In the genomic region with DNA sequence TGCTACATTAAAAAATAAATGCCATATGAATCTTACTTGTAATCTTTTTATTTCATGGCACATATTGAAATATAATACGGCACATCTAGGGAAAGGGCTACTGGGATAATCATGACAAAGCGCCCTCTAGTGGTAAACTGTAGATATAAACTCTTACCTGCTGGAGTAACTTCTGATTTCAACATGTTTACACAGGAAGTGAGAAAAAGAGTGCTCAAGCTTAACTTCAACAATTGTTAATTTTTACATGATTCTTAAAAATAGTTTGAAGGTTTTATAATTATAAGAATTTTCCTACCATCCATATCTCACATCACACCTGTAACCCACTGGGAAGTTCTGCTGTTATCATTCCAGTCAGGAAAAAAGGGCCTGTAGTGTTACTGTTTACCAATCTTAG, we compare ENCODE assay signal across 8 cellular contexts. TPM values are rescaled to one million over a fixed set of nuclear protein-coding genes. Genes with fewer than 3 reads are reported as not detected.
DNase-seq lines count a peak whose midpoint lies in the region; ATAC-seq, FAIRE-seq and TF ChIP-seq lines count a peak whose summit lies in the region.

No MANE protein-coding gene starts in this region.

- H3K4me2 ChIP-seq in GM12878 (ENCODE audit: control insufficient read depth, insufficient read depth), result no peak overlapping the region

- peak; percentile 74 for TF ChIP-seq RAD21 in GM12878 (IDR thresholded peaks at IDR 0.05; ENCODE audit: insufficient read depth, low read depth, low read length)

- DNase-seq in heart left ventricle, result no peak
- DNase-seq in left ventricle myocardium superior, result no peak
- DNase-seq in HPDE6-E6E7 (ENCODE audit: extremely low spot score), result peak; percentile 32
- DNase-seq in NCI-H748 treated with DMSO at 0.1 percent for 48 hours (lab: John Stamatoyannopoulos, UW), result peak; percentile 91
- peak; percentile 31 for DNase-seq in GM12878 (ENCODE audit: low read depth, low spot score)
- DNase-seq in kidney glomerular epithelial cell (lab: John Stamatoyannopoulos, UW), result peak; percentile 64
- DNase-seq in urothelium cell line (ENCODE audit: low spot score), result peak; percentile 63

- intact Hi-C loops in heart left ventricle (cut with DNase I), result loop anchor here in 2 of 10 donors (5.0 to 10.0 kb wide), 2 partner anchors 84 to 606 kb away; partner anchors contain the start of gene SAMD9L (in 1 of the 2)
- intact Hi-C loops in left ventricle myocardium superior (cut with micrococcal nuclease), result no loop called here
- intact Hi-C loops in GM12878 (cut with micrococcal nuclease; ENCODE audit: unreplicated experiment), result loop anchor here (1.0 to 5.0 kb wide), 3 partner anchors 51 to 136 kb away; partner anchors contain the start of gene SAMD9L

- 0 to 1% (median 1%) methylated on average over 2 of the region's 2 CpGs for WGBS in heart left ventricle, 4 donors
- WGBS in GM12878 (ENCODE audit: insufficient coverage, insufficient replicate concordance, low lambda C conversion rate, missing lambda C conversion rate), result 0% methylated on average over 2 of the region's 2 CpGs

- H3K9ac ChIP-seq in GM12878 (ENCODE audit: control insufficient read depth, insufficient read depth, low read length), result no peak overlapping the region

- BruUV-seq in GM12878 (replicated peaks; lab: Mats Ljungman, UMichigan), result no TSS peak

- H2AFZ ChIP-seq in GM12878 (ENCODE audit: control insufficient read depth, low read depth, low read length), result peak overlapping the region; percentile 59

- no peaks in the 10 kb centered on the region for H3K36me3 ChIP-seq in heart left ventricle
- no peaks in the 10 kb centered on the region for H3K36me3 ChIP-seq in GM12878 (ENCODE audit: control insufficient read depth in 2 of 2, insufficient read depth in 2 of 2, low read length in 1 of 2)

- H3K4me1 ChIP-seq in heart left ventricle (peaks cover 0 to 21% (median 7%) of the 10 kb centered on the region in 12 donors), GM12878 (ENCODE audit: control insufficient read depth, insufficient read depth, low read length) (0 out of 2 replicates have a peak, but pooled peaks cover under 1% of the 10 kb centered on the region)

- H3K27ac ChIP-seq in heart left ventricle, result no peak overlapping the region
- H3K27ac ChIP-seq in GM12878 (ENCODE audit: control insufficient read depth, insufficient read depth), result no peak overlapping the region

- ATAC-seq in heart left ventricle, result no peak
- ATAC-seq in left ventricle myocardium superior, result no peak
- ATAC-seq in GM12878, result peak; percentile 34
- ATAC-seq in esophagus mucosa, result no peak

- POLR2A ChIA-PET in GM12878 (lab: Charles Lee), result interaction anchor here (0.9 to 1.2 kb wide), 2 partner anchors 83 to 111 kb away, joined by 3 read pairs; partner anchors contain the start of gene SAMD9

- peak; percentile 58 to 88 (median 79) for TF ChIP-seq CTCF in heart left ventricle (IDR thresholded peaks at IDR 0.05)
- TF ChIP-seq CTCF in GM12878 (IDR thresholded peaks at IDR 0.05 in 2 of 3, conservative IDR thresholded peaks at IDR 0.05 in 1 of 3; ENCODE audit: control insufficient read depth in 2 of 3, extremely low read depth in 1 of 3, insufficient read depth in 1 of 3, low read depth in 3 of 3, low read length in 3 of 3), result peak; percentile 57 to 75 (median 66)

- peaks cover 7% of the 10 kb centered on the region; the same call in 1 of the 2 replicates for H3K79me2 ChIP-seq in GM12878 (ENCODE audit: control insufficient read depth, insufficient read depth, low read length)

- H3K4me3 ChIP-seq in heart left ventricle (no peak overlapping the region), GM12878 (no peak overlapping the region)

- in situ Hi-C loops in GM12878 (cut with MboI), result loop anchor here (10.0 kb wide), 1 partner anchor 634 kb away; the partner anchor contains the start of gene FAM133B

- no peak for TF ChIP-seq EP300 in GM12878 (IDR thresholded peaks at IDR 0.05; ENCODE audit: borderline replicate concordance in 1 of 2, control insufficient read depth in 1 of 2, low read depth in 2 of 2, low read length in 2 of 2)

- H4K20me1 ChIP-seq in GM12878 (ENCODE audit: control insufficient read depth, insufficient read depth), result no peaks in the 10 kb centered on the region

- SMC1A ChIA-PET in GM12878 (lab: Charles Lee; ENCODE audit: uncharacterized antibody, unreplicated experiment), result interaction anchor here (1.0 to 5.9 kb wide), 8 partner anchors 16 to 135 kb away, joined by 3 to 41 read pairs (median 6); partner anchors contain the start of genes SAMD9 and SAMD9L

- H3K27me3 ChIP-seq in heart left ventricle, result no peaks in the 10 kb centered on the region
- H3K27me3 ChIP-seq in GM12878 (replicated peaks in 1 of 2; ENCODE audit: control insufficient read depth in 2 of 2, insufficient read depth in 2 of 2, low read length in 1 of 2), result no peaks in the 10 kb centered on the region

- TF ChIP-seq POLR2A in heart left ventricle (IDR thresholded peaks at IDR 0.05) (no peak), GM12878 (IDR thresholded peaks at IDR 0.05; ENCODE audit: low read depth, low read length) (no peak)

- FAIRE-seq in GM12878 (lab: Jason Lieb, UNC) (no peak), urothelium cell line (lab: Jason Lieb, UNC) (no peak)

- CTCF ChIA-PET in GM12878 (lab: Yijun Ruan, JAX), result interaction anchor here (0.9 to 6.2 kb wide), 26 partner anchors 12 to 396 kb away, joined by 3 to 70 read pairs (median 6); partner anchors contain the start of gene SAMD9

- RAD21 ChIA-PET in GM12878 (lab: Charles Lee; ENCODE audit: unreplicated experiment), result interaction anchor here (1.0 to 6.0 kb wide), 4 partner anchors 14 to 135 kb away, joined by 3 to 39 read pairs (median 4); no protein-coding TSS in a partner anchor

- H3K9me3 ChIP-seq in heart left ventricle, result no peaks in the 10 kb centered on the region
- H3K9me3 ChIP-seq in GM12878 (replicated peaks; ENCODE audit: control insufficient read depth, insufficient read depth, low read length), result no peaks in the 10 kb centered on the region

TF ChIP-seq in GM12878, 131 proteins besides CTCF, POLR2A, EP300 and RAD21 (continues in another document):
- peak; percentile 68; the same call in 1 of the 2 replicates for TF ChIP-seq SMC3 (IDR thresholded peaks at IDR 0.05; ENCODE audit: borderline replicate concordance, low read length)
- peak; percentile 29; the same call in 1 of the 2 replicates for TF ChIP-seq SPI1 (IDR thresholded peaks at IDR 0.05; ENCODE audit: borderline replicate concordance, insufficient read depth, low read depth, low read length)
- no peak for TF ChIP-seq ZNF207 (IDR thresholded peaks at IDR 0.05; ENCODE audit: borderline replicate concordance)

RNA-seq across cellular contexts. Expression of gene HEPACAM2, which starts 2.0 kb away (rescaled TPM):
- total RNA-seq in heart left ventricle, result not detected
- not detected for polyA plus RNA-seq in heart left ventricle
- total RNA-seq in left ventricle myocardium superior, result not detected
- total RNA-seq in GM12878 (2013; cell fraction: nucleolus; rRNA removed), result not detected in 2 replicates
- total RNA-seq in GM12878 (2014; rRNA removed), result not detected in 2 replicates
- not detected in 2 replicates for total RNA-seq in GM12878 (2014; rRNA removed; fragmentation: Illumina TruSeq; extraction: Trizol)
- not detected in 2 replicates for total RNA-seq in GM12878 (2021)
- not detected for polyA plus RNA-seq in GM12878 (2011; ENCODE audit: low read depth)
- 0.58 and 0.82 TPM in 2 replicates for polyA plus RNA-seq in GM12878 (2011; rRNA removed)
- 0.48 and 0.51 TPM in 2 replicates for polyA plus RNA-seq in GM12878 (2011; cell fraction: cytosol; rRNA removed)
- 0.51 and 0.69 TPM in 2 replicates for polyA plus RNA-seq in GM12878 (2011; cell fraction: nucleus; rRNA removed)
- polyA plus RNA-seq in GM12878 (2012), result not detected in 2 replicates
- polyA plus RNA-seq in GM12878 (2014; fragmentation: Illumina TruSeq; extraction: Trizol), result 0.13 TPM in 1 of 2 replicates, not detected in the other
- under 1 TPM in 1 of 2 experiments, not detected in 1; 0.04 TPM for polyA plus RNA-seq in GM12878 (2014; fragmentation: Nextera tagmentation; extraction: Ambion mirVana)
- polyA plus RNA-seq in GM12878 (2014; rRNA removed), result 0.10 TPM in 1 of 2 replicates, not detected in the other
- polyA plus RNA-seq in GM12878 (2016; fragmentation: Nextera tagmentation; extraction: Ambion mirVana), result not detected
- 0.46 and 0.80 TPM in 2 replicates for polyA minus RNA-seq in GM12878 (2011; rRNA and poly(A)+ RNA removed)
- polyA minus RNA-seq in GM12878 (2011; cell fraction: cytosol; rRNA and poly(A)+ RNA removed), result not detected in 2 replicates
- polyA minus RNA-seq in GM12878 (2011; cell fraction: nucleus; rRNA and poly(A)+ RNA removed), result 0.48 and 0.60 TPM in 2 replicates
- not detected for total RNA-seq in esophagus mucosa

RNA-seq across cellular contexts. Expression of gene VPS50, which starts 3.9 kb away (rescaled TPM):
- total RNA-seq in heart left ventricle (10 to 100 TPM; 13.1 to 28.7 (median 20.6) TPM), left ventricle myocardium superior (17.7 TPM), GM12878 (2014; rRNA removed) (16.3 and 19.0 TPM in 2 replicates), GM12878 (2014; rRNA removed; fragmentation: Illumina TruSeq; extraction: Trizol) (21.3 and 22.0 TPM in 2 replicates), GM12878 (2021) (17.7 and 18.2 TPM in 2 replicates), esophagus mucosa (16.5 TPM)
- polyA plus RNA-seq in heart left ventricle (10 to 100 TPM in 1 of 2 donors, 1 to 10 TPM in 1; 2.9 to 13.0 TPM), GM12878 (2011; rRNA removed) (17.7 and 27.1 TPM in 2 replicates), GM12878 (2014; fragmentation: Illumina TruSeq; extraction: Trizol) (11.5 and 16.5 TPM in 2 replicates), GM12878 (2014; fragmentation: Nextera tagmentation; extraction: Ambion mirVana) (1 to 10 TPM; 4.0 to 5.6 TPM), GM12878 (2014; rRNA removed) (8.5 and 9.5 TPM in 2 replicates), GM12878 (2016; fragmentation: Nextera tagmentation; extraction: Ambion mirVana) (10 to 100 TPM; 16.1 to 17.7 TPM)
- total RNA-seq in GM12878 (2013; cell fraction: nucleolus; rRNA removed), result 89.4 and 90.2 TPM in 2 replicates
- polyA plus RNA-seq in GM12878 (2011; ENCODE audit: low read depth), result 3.9 TPM
- polyA plus RNA-seq in GM12878 (2011; cell fraction: cytosol; rRNA removed), result 5.7 and 5.9 TPM in 2 replicates
- 21.6 and 34.2 TPM in 2 replicates for polyA plus RNA-seq in GM12878 (2011; cell fraction: nucleus; rRNA removed)
- 4.7 and 6.5 TPM in 2 replicates for polyA plus RNA-seq in GM12878 (2012)
- polyA minus RNA-seq in GM12878 (2011; rRNA and poly(A)+ RNA removed), result 17.1 and 40.8 TPM in 2 replicates
- 6.4 and 8.9 TPM in 2 replicates for polyA minus RNA-seq in GM12878 (2011; cell fraction: cytosol; rRNA and poly(A)+ RNA removed)
- 32.5 and 50.6 TPM in 2 replicates for polyA minus RNA-seq in GM12878 (2011; cell fraction: nucleus; rRNA and poly(A)+ RNA removed)

Comparison
In these comparisons a context has a peak if more than half of its experiments do, and no peak if none do; other contexts are left out.
1. DNase-seq: peak in HPDE6-E6E7 (single experiment), NCI-H748 treated with DMSO at 0.1 percent for 48 hours (single experiment), GM12878 (single experiment), kidney glomerular epithelial cell (single experiment) and urothelium cell line (single experiment); none in heart left ventricle (0 of 5) and left ventricle myocardium superior (single experiment).